Comparison of ENCODE assay signal across 14 cellular contexts in the genomic region with DNA sequence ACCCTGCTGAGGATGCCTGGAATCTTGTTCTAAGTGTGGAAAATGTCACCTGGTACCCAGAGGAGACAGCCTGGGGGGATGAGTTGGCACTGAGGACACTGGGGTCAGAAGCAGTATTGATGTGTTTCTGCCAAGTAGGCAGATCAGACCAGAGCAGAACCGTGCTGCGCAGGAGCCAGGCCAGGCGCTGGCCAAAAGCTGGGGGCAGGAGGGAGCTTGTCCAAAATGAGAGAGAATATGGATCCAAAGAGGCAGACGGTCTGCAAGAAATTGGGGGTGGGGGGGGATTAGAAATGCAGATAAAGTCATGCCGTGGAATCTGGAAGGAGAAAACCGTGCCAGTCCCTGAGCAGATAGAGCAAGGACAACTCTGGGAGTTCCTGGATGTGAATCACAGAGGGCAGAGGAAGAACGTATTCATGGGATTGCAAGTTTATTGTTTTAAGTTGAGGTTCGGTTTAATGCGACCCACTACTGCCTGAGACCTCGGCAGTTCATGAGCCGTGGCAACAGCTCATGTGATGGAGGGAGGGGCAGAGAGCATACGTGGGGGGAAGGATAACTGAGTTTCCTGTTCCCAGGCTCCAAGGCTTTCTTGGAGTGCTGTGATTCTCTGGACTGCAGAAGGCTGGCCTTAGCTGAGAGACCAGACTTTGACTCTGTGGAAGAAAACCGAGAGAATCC.
DNase-seq lines count a peak whose midpoint lies in the region; ATAC-seq and TF ChIP-seq lines count a peak whose summit lies in the region.
"Had no signal": no experiment of that assay in that cellular context is flagged by ENCODE, and none has a peak within 500 bp of the region (broad histone marks: within the 10 kb centered on the region; RNA-seq: fewer than 3 reads in every experiment).

No MANE protein-coding gene starts in this region.

- ATAC-seq in Right ventricle myocardium inferior: peak; percentile 68
- peak; percentile 54 for ATAC-seq in aorta (ENCODE audit: low FRiP score)
- ATAC-seq in stimulated activated naive B cell treated with anti-CD40 and anti-IgM and Interleukin-4, amounts not matched to agents 10 μg/mL and 1 μg/mL and 100 μg/mL, for 72 hours (replicated peaks): no peak
- ATAC-seq in GM18520 (IDR thresholded peaks at IDR 0.05; ENCODE audit: unreplicated experiment): no peak
- ATAC-seq: A549 had no signal

- H3K4me1 Mint-ChIP-seq in neural crest cell: peaks cover 25% of the 10 kb centered on the region
- no peaks in the 10 kb centered on the region for H3K4me1 Mint-ChIP-seq in stimulated activated naive B cell treated with anti-CD40 and anti-IgM and Interleukin-4, amounts not matched to agents 10 μg/mL and 1 μg/mL and 100 μg/mL, for 72 hours

- no peak for TF ChIP-seq CTCF in fibroblast of pulmonary artery (IDR thresholded peaks at IDR 0.05; ENCODE audit: low read length, missing control alignments)
- TF ChIP-seq CTCF in neural crest cell (conservative IDR thresholded peaks at IDR 0.05): no peak

- no peaks in the 10 kb centered on the region for H3K9me3 ChIP-seq in aorta (ENCODE audit: control insufficient read depth, low read length)
- H3K9me3 ChIP-seq: A549, neutrophil had no signal

- intact Hi-C loops in Right ventricle myocardium inferior (cut with DNase I): no loop called here
- intact Hi-C loops in cardiac septum (cut with DNase I): no loop called here
- intact Hi-C loops in aorta (cut with DNase I): no loop called here

- no peak overlapping the region for H3K4me3 Mint-ChIP-seq in neural crest cell
- H3K4me3 Mint-ChIP-seq in stimulated activated naive B cell treated with anti-CD40 and anti-IgM and Interleukin-4, amounts not matched to agents 10 μg/mL and 1 μg/mL and 100 μg/mL, for 72 hours: no peak overlapping the region

- no peaks in the 10 kb centered on the region for H3K27me3 ChIP-seq in aorta (ENCODE audit: control insufficient read depth in 1 of 2, insufficient read depth in 2 of 2, low read length in 1 of 2)
- H3K27me3 ChIP-seq: neutrophil had no signal

- peaks cover 2 to 5% of the 10 kb centered on the region in 2 donors for H3K4me1 ChIP-seq in aorta (ENCODE audit: control insufficient read depth in 1 of 2, insufficient read depth in 2 of 2, low read length in 2 of 2)
- H3K4me1 ChIP-seq: A549 had no signal

- H3K4me3 ChIP-seq in fibroblast of pulmonary artery (replicated peaks; ENCODE audit: low read depth, low read length) (no peak overlapping the region), aorta (ENCODE audit: low read length in 2 of 2) (no peak overlapping the region)
- H3K4me3 ChIP-seq: A549 had no signal

- H3K27ac Mint-ChIP-seq in neural crest cell (ENCODE audit: unreplicated experiment): peak overlapping the region; percentile 62
- H3K27ac Mint-ChIP-seq in stimulated activated naive B cell treated with anti-CD40 and anti-IgM and Interleukin-4, amounts not matched to agents 10 μg/mL and 1 μg/mL and 100 μg/mL, for 72 hours: no peak overlapping the region

- peak overlapping the region; percentile 23 to 69 for H3K27ac ChIP-seq in aorta (ENCODE audit: low read depth in 1 of 2, low read length in 2 of 2)
- H3K27ac ChIP-seq: A549, neutrophil, WERI-Rb-1 had no signal

- peaks cover 3% of the 10 kb centered on the region for H3K36me3 Mint-ChIP-seq in neural crest cell (ENCODE audit: low read depth)
- peaks cover 7 to 8% of the 10 kb centered on the region in 2 donors for H3K36me3 Mint-ChIP-seq in stimulated activated naive B cell treated with anti-CD40 and anti-IgM and Interleukin-4, amounts not matched to agents 10 μg/mL and 1 μg/mL and 100 μg/mL, for 72 hours

- no peaks in the 10 kb centered on the region for H3K36me3 ChIP-seq in aorta (ENCODE audit: control insufficient read depth in 1 of 2, insufficient read depth in 2 of 2, low read length in 1 of 2)
- H3K36me3 ChIP-seq: neutrophil, WERI-Rb-1 had no signal

- DNase-seq in Right ventricle myocardium inferior (ENCODE audit: missing footprints) (peak; percentile 54), cardiac septum (ENCODE audit: low spot score) (no peak), fibroblast of pulmonary artery (ENCODE audit: low read depth) (peak; percentile 94), neural crest cell (ENCODE audit: low read depth, low spot score) (no peak), aorta (peak in 1 of 2 donors; percentile 56), T-helper 1 cell (no peak)
- DNase-seq in stimulated activated naive B cell treated with anti-CD40 and anti-IgM and Interleukin-4, amounts not matched to agents 10 μg/mL and 1 μg/mL and 100 μg/mL, for 72 hours: no peak
- DNase-seq: cortex of kidney, NCI-H1694 treated with DMSO at 0.1 percent for 48 hours, OCI-M1, WERI-Rb-1 had no signal

- H3K9me3 Mint-ChIP-seq in neural crest cell: no peaks in the 10 kb centered on the region
- no peaks in the 10 kb centered on the region for H3K9me3 Mint-ChIP-seq in stimulated activated naive B cell treated with anti-CD40 and anti-IgM and Interleukin-4, amounts not matched to agents 10 μg/mL and 1 μg/mL and 100 μg/mL, for 72 hours

- WGBS in aorta, 2 donors: 3 to 5% methylated on average over 13 of the region's 13 CpGs

- no peaks in the 10 kb centered on the region for H3K27me3 Mint-ChIP-seq in neural crest cell (ENCODE audit: low read depth)
- no peaks in the 10 kb centered on the region for H3K27me3 Mint-ChIP-seq in stimulated activated naive B cell treated with anti-CD40 and anti-IgM and Interleukin-4, amounts not matched to agents 10 μg/mL and 1 μg/mL and 100 μg/mL, for 72 hours

Comparison
In these comparisons a context has a peak if more than half of its experiments do, and no peak if none do; other contexts are left out.
1. DNase-seq: peak in Right ventricle myocardium inferior (single experiment) and fibroblast of pulmonary artery (single experiment); none in cardiac septum (single experiment), neural crest cell (single experiment), T-helper 1 cell (0 of 5) and stimulated activated naive B cell treated with anti-CD40 and anti-IgM and Interleukin-4, amounts not matched to agents 10 μg/mL and 1 μg/mL and 100 μg/mL, for 72 hours (single experiment).
2. ATAC-seq: peak in Right ventricle myocardium inferior (single experiment) and aorta (single experiment); none in stimulated activated naive B cell treated with anti-CD40 and anti-IgM and Interleukin-4, amounts not matched to agents 10 μg/mL and 1 μg/mL and 100 μg/mL, for 72 hours (0 of 2) and GM18520 (single experiment).